Comparison of ENCODE assay signal across 8 cellular contexts in the genomic region with DNA sequence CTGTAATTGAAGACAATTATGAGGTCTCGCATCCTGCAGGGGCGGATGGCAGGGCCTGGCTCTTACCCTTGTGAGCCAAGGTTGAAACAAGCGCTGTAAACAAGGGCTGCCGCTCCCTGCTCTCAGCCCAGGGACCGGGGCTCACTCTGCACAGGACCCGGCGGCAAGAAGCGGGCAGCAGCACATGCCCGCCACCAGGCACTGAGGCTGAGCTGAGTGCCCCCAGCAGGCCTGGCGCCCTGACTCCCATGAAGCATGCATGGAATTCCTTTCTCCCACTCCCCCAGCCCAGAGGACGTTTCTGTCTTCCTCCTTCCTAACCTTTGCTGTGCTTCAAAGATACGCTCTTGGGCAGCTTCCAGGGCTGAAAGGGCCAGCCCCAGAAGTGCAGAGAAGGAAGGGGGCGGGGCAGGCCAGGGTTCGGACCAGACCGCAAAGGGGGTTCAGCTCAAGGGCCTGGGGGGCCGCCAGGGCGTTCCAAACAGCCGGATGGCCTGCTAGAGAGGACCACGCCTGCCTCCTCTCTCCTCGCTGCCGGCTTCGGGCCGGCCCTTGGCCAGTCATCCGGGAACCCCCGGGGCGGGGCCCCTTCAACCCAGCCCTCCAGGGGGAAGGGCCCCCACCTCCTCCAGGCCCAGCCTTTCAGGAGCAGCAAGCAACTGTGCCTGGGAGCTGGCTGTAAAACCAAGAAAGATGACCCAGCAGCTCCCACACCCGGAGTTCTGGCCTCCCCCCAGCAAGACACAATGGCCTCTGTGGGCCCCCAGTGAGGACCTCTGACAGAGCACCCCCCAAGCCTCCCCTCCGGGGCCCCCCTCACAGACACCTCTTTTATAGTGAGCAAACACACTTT.
DNase-seq lines count a peak whose midpoint lies in the region; ATAC-seq and TF ChIP-seq lines count a peak whose summit lies in the region.

No MANE protein-coding gene starts in this region.

- H3K4me3 Mint-ChIP-seq in progenitor cell of endocrine pancreas (ENCODE audit: low read depth): peak overlapping the region; percentile 50

- DNase-seq in CMK (ENCODE audit: low read depth) (peak; percentile 88), astrocyte of the spinal cord (ENCODE audit: low read depth, low spot score) (peak; percentile 98), hepatic stellate cell (ENCODE audit: low spot score) (peak; percentile 99), progenitor cell of endocrine pancreas (ENCODE audit: low spot score, unreplicated experiment) (peak; percentile 60), NOMO-1 treated with DMSO at 0.1 percent for 48 hours (lab: John Stamatoyannopoulos, UW; ENCODE audit: unreplicated experiment) (no peak), NCI-H1694 (lab: John Stamatoyannopoulos, UW) (no peak)

- H3K27me3 ChIP-seq in HUES64 (ENCODE audit: insufficient read depth, low read length): no peaks in the 10 kb centered on the region

- peak overlapping the region; percentile 98 for H3K27ac Mint-ChIP-seq in progenitor cell of endocrine pancreas

- H3K9me3 ChIP-seq in HUES64 (ENCODE audit: insufficient read depth, low read depth, low read length): no peaks in the 10 kb centered on the region

- WGBS in HUES64: 33% methylated on average over 28 of the region's 28 CpGs

- ATAC-seq in HG02623 (IDR thresholded peaks at IDR 0.05; ENCODE audit: unreplicated experiment): no peak

- peaks cover 38% of the 10 kb centered on the region for H3K4me1 ChIP-seq in HUES64 (ENCODE audit: insufficient read depth, low read length)

- TF ChIP-seq CTCF in astrocyte of the spinal cord (IDR thresholded peaks at IDR 0.05; ENCODE audit: low read depth, low read length) (no peak), progenitor cell of endocrine pancreas (IDR thresholded peaks at IDR 0.05; ENCODE audit: unreplicated experiment) (no peak)

- peaks cover 83% of the 10 kb centered on the region for H3K4me1 Mint-ChIP-seq in progenitor cell of endocrine pancreas (ENCODE audit: low read depth)

- H3K9ac ChIP-seq in HUES64 (ENCODE audit: low read depth, low read length): peak overlapping the region; percentile 55

- in situ Hi-C loops in astrocyte of the spinal cord (cut with HindIII; ENCODE audit: low sequenced_read_pairs): no loop called here

- H3K27ac ChIP-seq in HUES64 (ENCODE audit: low read depth, low read length): peak overlapping the region; percentile 66

- no peaks in the 10 kb centered on the region for H3K27me3 Mint-ChIP-seq in progenitor cell of endocrine pancreas

- peaks cover 12% of the 10 kb centered on the region for H3K36me3 Mint-ChIP-seq in progenitor cell of endocrine pancreas (ENCODE audit: insufficient read depth)

- no peaks in the 10 kb centered on the region for H3K9me3 Mint-ChIP-seq in progenitor cell of endocrine pancreas (ENCODE audit: low read depth)

- peaks cover 19% of the 10 kb centered on the region for H3K36me3 ChIP-seq in HUES64 (ENCODE audit: insufficient read depth, low read length)

- H3K4me3 ChIP-seq in HUES64 (ENCODE audit: low read length) (peak overlapping the region; percentile 19), astrocyte of the spinal cord (ENCODE audit: low read depth, low read length) (peak overlapping the region; percentile 34)

Comparison
In these comparisons a context has a peak if more than half of its experiments do, and no peak if none do; other contexts are left out.
1. DNase-seq: peak in CMK (single experiment), astrocyte of the spinal cord (single experiment), hepatic stellate cell (single experiment) and progenitor cell of endocrine pancreas (single experiment); none in NOMO-1 treated with DMSO at 0.1 percent for 48 hours (single experiment) and NCI-H1694 (single experiment).